ENCODE assay signal across 8 cellular contexts in the genomic region with DNA sequence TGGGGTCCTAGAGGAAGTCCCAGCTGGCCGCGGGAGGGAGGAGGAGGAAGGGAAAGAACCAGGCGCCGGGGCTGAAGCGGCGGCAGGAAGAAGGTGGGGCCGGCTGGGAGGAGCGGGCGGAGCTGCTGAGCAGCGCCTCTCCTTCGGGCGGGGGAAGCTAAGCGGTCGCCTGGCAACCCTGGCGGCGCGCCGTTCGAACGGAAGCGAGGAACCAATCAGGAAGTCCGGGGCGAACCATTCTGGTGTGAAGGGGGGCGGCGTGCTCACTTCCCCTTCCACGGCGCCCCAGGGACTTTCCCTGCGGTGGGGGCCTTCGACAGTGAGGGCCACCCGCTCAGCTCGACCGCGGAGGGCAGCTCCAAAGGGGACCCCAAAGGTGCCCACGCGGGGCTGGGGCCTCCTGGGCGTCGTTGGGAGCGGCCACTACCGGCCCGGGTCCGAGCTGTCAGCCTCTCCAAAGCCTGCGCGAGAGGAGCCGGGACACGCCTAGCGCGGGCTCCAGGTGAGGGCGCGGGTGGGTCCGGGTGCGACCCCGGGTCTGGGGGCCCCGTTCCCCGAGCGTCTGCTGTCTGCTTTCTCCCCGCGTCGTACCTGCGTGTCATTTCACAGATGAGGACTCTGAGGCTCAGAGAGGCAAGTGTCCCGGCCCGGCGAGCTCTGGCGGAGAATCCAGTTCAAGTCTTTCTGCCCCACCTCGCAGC. TPM values are rescaled to one million over a fixed set of nuclear protein-coding genes. Genes with fewer than 3 reads are reported as not detected.
DNase-seq lines count a peak whose midpoint lies in the region; ATAC-seq and TF ChIP-seq lines count a peak whose summit lies in the region.

A gene (plus strand): TSS at position 266 of the 701 bp plus-strand sequence. CDS start 11,090 bp downstream, outside the sequence.

- TF ChIP-seq POLR2A in GM10847 (IDR thresholded peaks at IDR 0.05; ENCODE audit: extremely low read depth, insufficient read length) = peak; percentile 48

- H3K27me3 Mint-ChIP-seq in activated naive CD4-positive, alpha-beta T cell treated with anti-CD3 and anti-CD28 coated beads, Interleukin-2, amount 50 U/mL, for 24 hours = no peaks in the 10 kb centered on the region

- peaks cover 46% of the 10 kb centered on the region for H3K4me1 Mint-ChIP-seq in activated naive CD4-positive, alpha-beta T cell treated with anti-CD3 and anti-CD28 coated beads, Interleukin-2, amount 50 U/mL, for 24 hours

- H3K9me3 Mint-ChIP-seq in activated naive CD4-positive, alpha-beta T cell treated with anti-CD3 and anti-CD28 coated beads, Interleukin-2, amount 50 U/mL, for 24 hours = no peaks in the 10 kb centered on the region

- DNase-seq in NCI-H1092 treated with DMSO at 0.1 percent for 48 hours (lab: John Stamatoyannopoulos, UW) (peak; percentile 94), SKM-1 (lab: John Stamatoyannopoulos, UW; ENCODE audit: unreplicated experiment) (peak; percentile 62), globus pallidus (ENCODE audit: low spot score) (peak; percentile 85), occipital lobe (lab: John Stamatoyannopoulos, UW) (peak; percentile 90)

- peak within 1 kb of the TSS; percentile 87 for H3K4me3 Mint-ChIP-seq in activated naive CD4-positive, alpha-beta T cell treated with anti-CD3 and anti-CD28 coated beads, Interleukin-2, amount 50 U/mL, for 24 hours

- no peaks in the 10 kb centered on the region for H3K36me3 Mint-ChIP-seq in activated naive CD4-positive, alpha-beta T cell treated with anti-CD3 and anti-CD28 coated beads, Interleukin-2, amount 50 U/mL, for 24 hours

- peak; percentile 96 for ATAC-seq in HG02623 (IDR thresholded peaks at IDR 0.05; ENCODE audit: unreplicated experiment)

- H3K27ac ChIP-seq in temporal lobe (ENCODE audit: low read depth, low read length) = peak within 1 kb of the TSS; percentile 50

- H3K27ac Mint-ChIP-seq in activated naive CD4-positive, alpha-beta T cell treated with anti-CD3 and anti-CD28 coated beads, Interleukin-2, amount 50 U/mL, for 24 hours = peak within 1 kb of the TSS; percentile 73

RNA-seq across cellular contexts. Expression of the gene that starts here (rescaled TPM):
- 6.7 TPM for total RNA-seq in occipital lobe
- 4.4 TPM for total RNA-seq in temporal lobe

Comparison
In these comparisons a context has a peak if more than half of its experiments do, and no peak if none do; other contexts are left out.
1. Peak in every context shown above with its lines: DNase-seq, ATAC-seq and H3K27ac ChIP-seq.